ENCODE assay signal across 24 cellular contexts in genomic region chr3:172310361-172310760, GRCh38.
DNase-seq lines count a peak whose midpoint lies in the region; ATAC-seq and TF ChIP-seq lines count a peak whose summit lies in the region.
"Had no signal": no experiment of that assay in that cellular context is flagged by ENCODE, and none has a peak within 500 bp of the region (broad histone marks: within the 10 kb centered on the region; RNA-seq: fewer than 3 reads in every experiment).

No MANE protein-coding gene starts in this region.

- H3K4me3 ChIP-seq in cardiac muscle cell = no peak overlapping the region
- no peak overlapping the region for H3K4me3 ChIP-seq in smooth muscle cell
- H3K4me3 ChIP-seq: GM23248, HAP-1 had no signal

- peaks cover 21 to 50% (median 50%) of the 10 kb centered on the region in 3 experiments for H3K36me3 Mint-ChIP-seq in H9 (ENCODE audit: insufficient read depth in 1 of 3, low read depth in 3 of 3)
- H3K36me3 Mint-ChIP-seq in dendritic cell treated with granulocyte-macrophage colony-stimulating factor and Interleukin-4, amounts not matched to agents 40 ng/mL and 50 ng/mL, for 4 days (ENCODE audit: low read depth) = peaks cover 96% of the 10 kb centered on the region

- no peak overlapping the region for H3K56ac ChIP-seq in H9 (ENCODE audit: insufficient read length, low read depth, low read length)

- DNase-seq in cardiac muscle cell (ENCODE audit: low read depth in 1 of 2, low spot score in 1 of 2) (no peak), cardiac septum (ENCODE audit: low spot score) (no peak), H9 (no peak), smooth muscle cell (lab: John Stamatoyannopoulos, UW; ENCODE audit: unreplicated experiment) (no peak)
- no peak for DNase-seq in NK-92 treated with Interleukin-12 subunit alpha and Interleukin-12 subunit beta, amount 100 ng/mL, for 24 hours (lab: John Stamatoyannopoulos, UW)
- no peak for DNase-seq in activated CD4-positive, alpha-beta T cell treated with anti-CD3 and anti-CD28 coated beads for 48 hours
- DNase-seq: 8988T, ACHN, BE2C, GM23248, IMR-90, KG1, NCI-H1092, NCI-H1417 treated with DMSO at 0.1 percent for 48 hours, NCI-H1694 treated with DMSO at 0.1 percent for 48 hours, NCI-H2081, NCI-H2227 treated with DMSO at 0.1 percent for 48 hours, NCI-H526 treated with DMSO at 0.1 percent for 48 hours, SHP77 treated with DMSO at 0.1 percent for 48 hours had no signal

- no peak overlapping the region for H4K5ac ChIP-seq in H9 (ENCODE audit: insufficient read length, low read depth, low read length)

- no peaks in the 10 kb centered on the region for H3K9me3 Mint-ChIP-seq in H9
- no peaks in the 10 kb centered on the region for H3K9me3 Mint-ChIP-seq in dendritic cell treated with granulocyte-macrophage colony-stimulating factor and Interleukin-4, amounts not matched to agents 40 ng/mL and 50 ng/mL, for 4 days

- no peak overlapping the region for H2BK12ac ChIP-seq in H9 (ENCODE audit: insufficient read length, low read depth, low read length)

- no peak overlapping the region for H3T11ph ChIP-seq in H9 (ENCODE audit: low read length)

- WGBS in H9 (ENCODE audit: extremely low coverage, insufficient read length, low lambda C conversion rate) = no CpG with 5 or more reads among the region's 3 CpGs
- 97% methylated on average over 3 of the region's 3 CpGs for WGBS in smooth muscle cell (ENCODE audit: low lambda C conversion rate)

- H3K4ac ChIP-seq in H9 (ENCODE audit: low read depth, low read length) = no peak overlapping the region

- H3K23ac ChIP-seq in H9 (ENCODE audit: insufficient read length, low read depth, low read length) = no peak overlapping the region

- H3K9me3 ChIP-seq in cardiac muscle cell (ENCODE audit: low read depth) (no peaks in the 10 kb centered on the region), H9 (ENCODE audit: control insufficient read depth, low read depth, low read length) (no peaks in the 10 kb centered on the region), smooth muscle cell (replicated peaks; ENCODE audit: low read depth) (no peaks in the 10 kb centered on the region)
- H3K9me3 ChIP-seq: BE2C, HAP-1 had no signal

- H3K4me1 Mint-ChIP-seq in H9 = peaks cover 21 to 26% of the 10 kb centered on the region in 2 experiments
- H3K4me1 Mint-ChIP-seq in dendritic cell treated with granulocyte-macrophage colony-stimulating factor and Interleukin-4, amounts not matched to agents 40 ng/mL and 50 ng/mL, for 4 days (ENCODE audit: low read depth) = peaks cover 19% of the 10 kb centered on the region

- no peak overlapping the region for H2BK15ac ChIP-seq in H9 (ENCODE audit: low read depth, low read length)

- H4K8ac ChIP-seq in H9 (replicated peaks; ENCODE audit: insufficient read length, low read depth, low read length) = no peak overlapping the region

- no peak overlapping the region for H3K4me3 Mint-ChIP-seq in H9
- no peak overlapping the region for H3K4me3 Mint-ChIP-seq in dendritic cell treated with granulocyte-macrophage colony-stimulating factor and Interleukin-4, amounts not matched to agents 40 ng/mL and 50 ng/mL, for 4 days

- H3K23me2 ChIP-seq in H9 (ENCODE audit: insufficient read length, low read depth, low read length, poor library complexity, severe bottlenecking) = no peaks in the 10 kb centered on the region

- H3K14ac ChIP-seq in H9 (ENCODE audit: insufficient read depth, low read length) = no peak overlapping the region

- ATAC-seq in GM21576 (IDR thresholded peaks at IDR 0.05; ENCODE audit: unreplicated experiment) = no peak
- ATAC-seq: Panc1 had no signal

- H3F3A ChIP-seq in smooth muscle cell (ENCODE audit: low read depth) = peaks cover 77% of the 10 kb centered on the region

- intact Hi-C loops in cardiac septum (cut with DNase I) = no loop called here
- intact Hi-C loops in dendritic cell treated with granulocyte-macrophage colony-stimulating factor and Interleukin-4, amounts not matched to agents 40 ng/mL and 50 ng/mL, for 4 days (cut with micrococcal nuclease) = no loop called here

- H3K4me1 ChIP-seq in cardiac muscle cell (ENCODE audit: low read depth) (peaks cover 60% of the 10 kb centered on the region), H9 (ENCODE audit: insufficient read depth, low read length) (no peaks in the 10 kb centered on the region), smooth muscle cell (ENCODE audit: low read depth) (peaks cover 8% of the 10 kb centered on the region)

- no peaks in the 10 kb centered on the region for H3K79me1 ChIP-seq in H9 (ENCODE audit: insufficient read depth, low read depth, low read length, poor library complexity, severe bottlenecking)

- H3K79me2 ChIP-seq in H9 (ENCODE audit: insufficient read depth, low read length) = no peaks in the 10 kb centered on the region
- peaks cover 18% of the 10 kb centered on the region for H3K79me2 ChIP-seq in smooth muscle cell (ENCODE audit: low read depth)

- H2BK20ac ChIP-seq in H9 (ENCODE audit: low read depth, low read length, poor library complexity, severe bottlenecking) = no peak overlapping the region

- no peak overlapping the region for H2BK120ac ChIP-seq in H9 (ENCODE audit: low read depth, low read length, poor library complexity, severe bottlenecking)

- no peak for TF ChIP-seq CTCF in cardiac muscle cell (IDR thresholded peaks at IDR 0.05; ENCODE audit: low read depth, low read length)
- no peak for TF ChIP-seq CTCF in H9 (conservative IDR thresholded peaks at IDR 0.05)
- TF ChIP-seq CTCF in smooth muscle cell (IDR thresholded peaks at IDR 0.05; ENCODE audit: borderline replicate concordance, insufficient read depth, poor library complexity, severe bottlenecking) = no peak

- H3K36me3 ChIP-seq in cardiac muscle cell (peaks cover 24% of the 10 kb centered on the region), smooth muscle cell (ENCODE audit: low read depth) (peaks cover 9% of the 10 kb centered on the region)

- no peaks in the 10 kb centered on the region for H3K27me3 Mint-ChIP-seq in H9 (ENCODE audit: low read depth)
- no peaks in the 10 kb centered on the region for H3K27me3 Mint-ChIP-seq in dendritic cell treated with granulocyte-macrophage colony-stimulating factor and Interleukin-4, amounts not matched to agents 40 ng/mL and 50 ng/mL, for 4 days

- H4K20me1 ChIP-seq in H9 (ENCODE audit: control insufficient read depth, insufficient read depth, insufficient read length) (no peaks in the 10 kb centered on the region), smooth muscle cell (ENCODE audit: low read depth) (peaks cover 87% of the 10 kb centered on the region)

- H3K9ac ChIP-seq in H9 (ENCODE audit: extremely low read depth, insufficient read length, low read length) (no peak overlapping the region), smooth muscle cell (ENCODE audit: low read depth) (no peak overlapping the region)
- H3K9ac ChIP-seq: GM23248 had no signal

- no peak overlapping the region for H2BK5ac ChIP-seq in H9 (ENCODE audit: insufficient read length, low read length)

- H2AK5ac ChIP-seq in H9 (ENCODE audit: insufficient read length, low read length) = no peak overlapping the region

- H3K18ac ChIP-seq in H9 (ENCODE audit: insufficient read length, low read depth, low read length) = no peak overlapping the region

- H3K27ac ChIP-seq in cardiac muscle cell = peak overlapping the region; percentile 29
- no peak overlapping the region for H3K27ac ChIP-seq in H9 (ENCODE audit: insufficient read length, low read depth, low read length)
- H3K27ac ChIP-seq in smooth muscle cell (ENCODE audit: low read depth) = peak overlapping the region; percentile 86
- H3K27ac ChIP-seq: GM23248, RWPE1 had no signal

- H4K91ac ChIP-seq in H9 (ENCODE audit: insufficient read length, low read depth, low read length) = no peak overlapping the region

- H2AFZ ChIP-seq in H9 (ENCODE audit: low read length) (no peak overlapping the region), smooth muscle cell (ENCODE audit: low read depth) (no peak overlapping the region)
- H2AFZ ChIP-seq: GM23248 had no signal

- H3K27me3 ChIP-seq in cardiac muscle cell = no peaks in the 10 kb centered on the region
- H3K27me3 ChIP-seq in H9 (ENCODE audit: insufficient read depth, low read length) = no peaks in the 10 kb centered on the region
- no peaks in the 10 kb centered on the region for H3K27me3 ChIP-seq in smooth muscle cell (ENCODE audit: low read depth)
- H3K27me3 ChIP-seq: BE2C had no signal

- peak overlapping the region; percentile 30 to 85 (median 33); a peak in 1 of 7 replicates for H3K27ac Mint-ChIP-seq in H9
- H3K27ac Mint-ChIP-seq in dendritic cell treated with granulocyte-macrophage colony-stimulating factor and Interleukin-4, amounts not matched to agents 40 ng/mL and 50 ng/mL, for 4 days = peak overlapping the region; percentile 58

- no peak overlapping the region for H3K4me2 ChIP-seq in H9 (ENCODE audit: insufficient read depth, insufficient read length, low read length)
- no peak overlapping the region for H3K4me2 ChIP-seq in smooth muscle cell
